In the genomic region with DNA sequence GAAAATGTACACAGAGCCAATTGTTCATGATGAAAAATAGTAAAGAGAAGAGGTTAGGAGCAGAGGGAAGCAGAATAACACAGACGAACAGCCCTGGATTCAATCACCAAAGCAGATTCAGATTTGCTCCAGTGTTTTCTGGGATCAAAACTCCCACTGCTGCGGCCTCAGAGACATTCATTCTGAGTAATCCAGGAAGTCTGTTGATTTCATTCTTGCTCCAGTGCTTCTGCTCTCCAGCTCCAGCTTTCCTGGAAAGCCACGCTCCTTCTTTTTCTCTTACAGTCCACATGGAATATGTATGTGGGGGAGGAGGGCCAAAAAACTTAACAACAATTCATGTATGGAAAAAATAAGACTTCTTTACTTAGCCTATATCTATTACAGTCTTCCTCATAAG, we compare ENCODE assay signal across 1 cellular context.
TF ChIP-seq lines count a peak whose summit lies in the region.

No MANE protein-coding gene starts in this region.

TF ChIP-seq in GM23338, 12 proteins besides CTCF, POLR2A, EP300 and RAD21:
- TF ChIP-seq JUNB (IDR thresholded peaks at IDR 0.05; ENCODE audit: unreplicated experiment) (no peak), ZNF114 (CRISPR knock-in tag; IDR thresholded peaks at IDR 0.05) (no peak), EZH2phosphoT487 (IDR thresholded peaks at IDR 0.05; ENCODE audit: unreplicated experiment) (no peak), STAT1 (IDR thresholded peaks at IDR 0.05; ENCODE audit: unreplicated experiment) (no peak), NANOG (IDR thresholded peaks at IDR 0.05; ENCODE audit: borderline replicate concordance) (no peak), POLR2AphosphoS5 (IDR thresholded peaks at IDR 0.05; ENCODE audit: low read depth) (no peak), CREB1 (CRISPR knock-in tag; IDR thresholded peaks at IDR 0.05; ENCODE audit: low read depth) (no peak)
- TF ChIP-seq, protein P1, sequence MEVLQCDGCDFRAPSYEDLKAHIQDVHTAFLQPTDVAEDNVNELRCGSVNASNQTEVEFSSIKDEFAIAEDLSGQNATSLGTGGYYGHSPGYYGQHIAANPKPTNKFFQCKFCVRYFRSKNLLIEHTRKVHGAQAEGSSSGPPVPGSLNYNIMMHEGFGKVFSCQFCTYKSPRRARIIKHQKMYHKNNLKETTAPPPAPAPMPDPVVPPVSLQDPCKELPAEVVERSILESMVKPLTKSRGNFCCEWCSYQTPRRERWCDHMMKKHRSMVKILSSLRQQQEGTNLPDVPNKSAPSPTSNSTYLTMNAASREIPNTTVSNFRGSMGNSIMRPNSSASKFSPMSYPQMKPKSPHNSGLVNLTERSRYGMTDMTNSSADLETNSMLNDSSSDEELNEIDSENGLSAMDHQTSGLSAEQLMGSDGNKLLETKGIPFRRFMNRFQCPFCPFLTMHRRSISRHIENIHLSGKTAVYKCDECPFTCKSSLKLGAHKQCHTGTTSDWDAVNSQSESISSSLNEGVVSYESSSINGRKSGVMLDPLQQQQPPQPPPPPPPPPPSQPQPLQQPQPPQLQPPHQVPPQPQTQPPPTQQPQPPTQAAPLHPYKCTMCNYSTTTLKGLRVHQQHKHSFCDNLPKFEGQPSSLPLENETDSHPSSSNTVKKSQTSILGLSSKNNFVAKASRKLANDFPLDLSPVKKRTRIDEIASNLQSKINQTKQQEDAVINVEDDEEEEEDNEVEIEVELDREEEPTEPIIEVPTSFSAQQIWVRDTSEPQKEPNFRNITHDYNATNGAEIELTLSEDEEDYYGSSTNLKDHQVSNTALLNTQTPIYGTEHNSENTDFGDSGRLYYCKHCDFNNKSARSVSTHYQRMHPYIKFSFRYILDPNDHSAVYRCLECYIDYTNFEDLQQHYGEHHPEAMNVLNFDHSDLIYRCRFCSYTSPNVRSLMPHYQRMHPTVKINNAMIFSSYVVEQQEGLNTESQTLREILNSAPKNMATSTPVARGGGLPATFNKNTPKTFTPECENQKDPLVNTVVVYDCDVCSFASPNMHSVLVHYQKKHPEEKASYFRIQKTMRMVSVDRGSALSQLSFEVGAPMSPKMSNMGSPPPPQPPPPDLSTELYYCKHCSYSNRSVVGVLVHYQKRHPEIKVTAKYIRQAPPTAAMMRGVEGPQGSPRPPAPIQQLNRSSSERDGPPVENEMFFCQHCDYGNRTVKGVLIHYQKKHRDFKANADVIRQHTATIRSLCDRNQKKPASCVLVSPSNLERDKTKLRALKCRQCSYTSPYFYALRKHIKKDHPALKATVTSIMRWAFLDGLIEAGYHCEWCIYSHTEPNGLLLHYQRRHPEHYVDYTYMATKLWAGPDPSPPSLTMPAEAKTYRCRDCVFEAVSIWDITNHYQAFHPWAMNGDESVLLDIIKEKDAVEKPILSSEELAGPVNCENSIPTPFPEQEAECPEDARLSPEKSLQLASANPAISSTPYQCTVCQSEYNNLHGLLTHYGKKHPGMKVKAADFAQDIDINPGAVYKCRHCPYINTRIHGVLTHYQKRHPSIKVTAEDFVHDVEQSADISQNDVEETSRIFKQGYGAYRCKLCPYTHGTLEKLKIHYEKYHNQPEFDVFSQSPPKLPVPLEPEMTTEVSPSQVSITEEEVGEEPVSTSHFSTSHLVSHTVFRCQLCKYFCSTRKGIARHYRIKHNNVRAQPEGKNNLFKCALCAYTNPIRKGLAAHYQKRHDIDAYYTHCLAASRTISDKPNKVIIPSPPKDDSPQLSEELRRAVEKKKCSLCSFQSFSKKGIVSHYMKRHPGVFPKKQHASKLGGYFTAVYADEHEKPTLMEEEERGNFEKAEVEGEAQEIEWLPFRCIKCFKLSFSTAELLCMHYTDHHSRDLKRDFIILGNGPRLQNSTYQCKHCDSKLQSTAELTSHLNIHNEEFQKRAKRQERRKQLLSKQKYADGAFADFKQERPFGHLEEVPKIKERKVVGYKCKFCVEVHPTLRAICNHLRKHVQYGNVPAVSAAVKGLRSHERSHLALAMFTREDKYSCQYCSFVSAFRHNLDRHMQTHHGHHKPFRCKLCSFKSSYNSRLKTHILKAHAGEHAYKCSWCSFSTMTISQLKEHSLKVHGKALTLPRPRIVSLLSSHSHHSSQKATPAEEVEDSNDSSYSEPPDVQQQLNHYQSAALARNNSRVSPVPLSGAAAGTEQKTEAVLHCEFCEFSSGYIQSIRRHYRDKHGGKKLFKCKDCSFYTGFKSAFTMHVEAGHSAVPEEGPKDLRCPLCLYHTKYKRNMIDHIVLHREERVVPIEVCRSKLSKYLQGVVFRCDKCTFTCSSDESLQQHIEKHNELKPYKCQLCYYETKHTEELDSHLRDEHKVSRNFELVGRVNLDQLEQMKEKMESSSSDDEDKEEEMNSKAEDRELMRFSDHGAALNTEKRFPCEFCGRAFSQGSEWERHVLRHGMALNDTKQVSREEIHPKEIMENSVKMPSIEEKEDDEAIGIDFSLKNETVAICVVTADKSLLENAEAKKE (CRISPR knock-in tag; IDR thresholded peaks at IDR 0.05) = no peak
